Comparison of ENCODE assay signal across 10 cellular contexts in the genomic region with DNA sequence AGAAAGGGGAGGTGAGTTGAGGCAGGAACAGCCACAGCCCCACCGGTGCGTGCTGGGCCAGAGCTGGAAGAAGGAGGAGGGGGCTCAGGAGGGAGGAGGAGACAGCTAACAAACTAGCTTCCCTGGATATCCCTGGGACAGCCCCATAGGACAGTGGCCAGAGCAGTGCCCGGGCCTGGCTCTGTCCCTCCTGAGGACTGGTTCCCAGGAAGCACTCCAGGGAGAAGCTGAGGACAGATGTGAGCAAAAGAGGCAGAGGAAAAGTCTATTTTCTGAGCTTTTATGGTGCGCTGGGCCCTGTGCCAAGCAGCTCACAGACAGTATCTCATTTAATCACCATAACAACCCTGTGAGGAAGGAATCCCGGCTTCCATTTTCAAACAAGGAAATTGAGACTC. TPM values are rescaled to one million over a fixed set of nuclear protein-coding genes. Genes with fewer than 3 reads are reported as not detected.
DNase-seq lines count a peak whose midpoint lies in the region; ATAC-seq, FAIRE-seq and TF ChIP-seq lines count a peak whose summit lies in the region.
"Had no signal": no experiment of that assay in that cellular context is flagged by ENCODE, and none has a peak within 500 bp of the region (broad histone marks: within the 10 kb centered on the region; RNA-seq: fewer than 3 reads in every experiment).

No MANE protein-coding gene starts in this region.

- H3K9me3 ChIP-seq in liver (ENCODE audit: control insufficient read depth in 4 of 4, low read length in 3 of 4) (no peaks in the 10 kb centered on the region), HepG2 (ENCODE audit: low read length) (no peaks in the 10 kb centered on the region), mucosa of rectum (ENCODE audit: control insufficient read depth in 2 of 2, low read length in 2 of 2) (no peaks in the 10 kb centered on the region), aorta (ENCODE audit: control insufficient read depth, low read length) (no peaks in the 10 kb centered on the region), adrenal gland (replicated peaks in 1 of 3) (no peaks in the 10 kb centered on the region)
- H3K9me3 ChIP-seq: A549 had no signal

- ATAC-seq in HepG2, result no peak
- peak; percentile 12 for ATAC-seq in aorta (ENCODE audit: low FRiP score)
- no peak for ATAC-seq in HG02884 (IDR thresholded peaks at IDR 0.05; ENCODE audit: unreplicated experiment)
- ATAC-seq: A549 had no signal

- no peak for FAIRE-seq in HepG2 (lab: Jason Lieb, UNC)
- FAIRE-seq: A549 had no signal

- POLR2A ChIA-PET in HepG2 (lab: Yijun Ruan, JAX), result no interaction called here

- TF ChIP-seq EP300 in HepG2 (IDR thresholded peaks at IDR 0.05; ENCODE audit: low read depth in 2 of 2, low read length in 2 of 2) (no peak), HepG2 (CRISPR knock-in tag; IDR thresholded peaks at IDR 0.05; ENCODE audit: borderline replicate concordance) (no peak)

- TF ChIP-seq RAD21 in liver (IDR thresholded peaks at IDR 0.05) (no peak), HepG2 (CRISPR knock-in tag; IDR thresholded peaks at IDR 0.05) (no peak)

- no peak for TF ChIP-seq POLR2A in HepG2 (IDR thresholded peaks at IDR 0.05; ENCODE audit: insufficient read depth in 1 of 2, low read depth in 2 of 2, low read length in 2 of 2)
- TF ChIP-seq POLR2A in adrenal gland (IDR thresholded peaks at IDR 0.05), result no peak

- H3K4me2 ChIP-seq in HepG2 (ENCODE audit: low read depth, low read length), result no peak overlapping the region
- H3K4me2 ChIP-seq: A549 had no signal

- H3K9ac ChIP-seq in liver (ENCODE audit: low read depth in 1 of 2, low read length in 2 of 2), result no peak overlapping the region
- no peak overlapping the region for H3K9ac ChIP-seq in HepG2 (ENCODE audit: insufficient read depth, low read depth, low read length)
- no peak overlapping the region for H3K9ac ChIP-seq in mucosa of rectum (ENCODE audit: low read depth in 1 of 2, low read length in 2 of 2)

- no peak overlapping the region for H2AFZ ChIP-seq in HepG2 (ENCODE audit: low read length)

- intact Hi-C loops in HepG2 (cut with micrococcal nuclease; ENCODE audit: unreplicated experiment), result loop anchor here (1.0 kb wide), 1 partner anchor 23 kb away; no protein-coding TSS in a partner anchor
- intact Hi-C loops in aorta (cut with DNase I), result no loop called here
- intact Hi-C loops in adrenal gland (cut with DNase I), result no loop called here

- H4K20me1 ChIP-seq in HepG2 (ENCODE audit: insufficient read depth, low read length), result no peaks in the 10 kb centered on the region; the same call in 1 of the 2 replicates

- no peaks in the 10 kb centered on the region for H3K27me3 ChIP-seq in liver (ENCODE audit: control insufficient read depth in 4 of 4, insufficient read depth in 4 of 4, low read length in 3 of 4)
- peaks cover 3 to 99% of the 10 kb centered on the region in 2 experiments; a peak in 4 of 5 replicates for H3K27me3 ChIP-seq in HepG2 (ENCODE audit: control insufficient read depth in 1 of 2, insufficient read depth in 2 of 2, low read length in 2 of 2)
- peaks cover 0 to 4% of the 10 kb centered on the region in 2 donors for H3K27me3 ChIP-seq in mucosa of rectum (ENCODE audit: control insufficient read depth in 2 of 2, insufficient read depth in 2 of 2, low read length in 2 of 2)
- H3K27me3 ChIP-seq in aorta (ENCODE audit: control insufficient read depth in 1 of 2, insufficient read depth in 2 of 2, low read length in 1 of 2), result no peaks in the 10 kb centered on the region
- H3K27me3 ChIP-seq in adrenal gland, result peaks cover 3% of the 10 kb centered on the region

- H3K79me2 ChIP-seq in HepG2 (ENCODE audit: insufficient read depth, low read length), result no peaks in the 10 kb centered on the region

- peaks cover 0 to 10% (median 2%) of the 10 kb centered on the region in 4 donors for H3K4me1 ChIP-seq in liver (ENCODE audit: control insufficient read depth in 4 of 4, insufficient read depth in 4 of 4, low read length in 3 of 4)
- no peaks in the 10 kb centered on the region for H3K4me1 ChIP-seq in HepG2 (ENCODE audit: insufficient read depth, low read length)
- peaks cover 19 to 20% of the 10 kb centered on the region in 2 donors for H3K4me1 ChIP-seq in mucosa of rectum (ENCODE audit: control insufficient read depth in 2 of 2, insufficient read depth in 2 of 2, low read length in 2 of 2)
- no peaks in the 10 kb centered on the region for H3K4me1 ChIP-seq in aorta (ENCODE audit: control insufficient read depth in 1 of 2, insufficient read depth in 2 of 2, low read length in 2 of 2)
- peaks cover 0 to 18% of the 10 kb centered on the region in 2 donors for H3K4me1 ChIP-seq in adrenal gland (replicated peaks in 1 of 2)
- H3K4me1 ChIP-seq: A549 had no signal

- peak overlapping the region; percentile 11 to 61 for H3K27ac ChIP-seq in liver (ENCODE audit: low read depth in 1 of 2, low read length in 2 of 2)
- no peak overlapping the region for H3K27ac ChIP-seq in HepG2 (ENCODE audit: extremely low read length, insufficient read depth, low read length)
- peak overlapping the region; percentile 59 to 78 for H3K27ac ChIP-seq in mucosa of rectum (ENCODE audit: low read depth in 2 of 2, low read length in 2 of 2)
- H3K27ac ChIP-seq in aorta (ENCODE audit: low read depth in 1 of 2, low read length in 2 of 2), result peak overlapping the region in 1 of 2 donors; percentile 22
- peak overlapping the region in 2 of 5 donors; percentile 22 to 54 for H3K27ac ChIP-seq in adrenal gland
- H3K27ac ChIP-seq: A549 had no signal

- no TSS peak for BruUV-seq in HepG2 (replicated peaks; lab: Mats Ljungman, UMichigan)

- WGBS in liver, result 66% methylated on average over 5 of the region's 5 CpGs
- WGBS in HepG2 (ENCODE audit: low lambda C conversion rate), result 42% methylated on average over 5 of the region's 5 CpGs
- 5 to 15% methylated on average over 5 of the region's 5 CpGs for WGBS in aorta, 2 donors
- WGBS in adrenal gland, 4 donors, result 45 to 68% (median 63%) methylated on average over 5 of the region's 5 CpGs

- no peaks in the 10 kb centered on the region for H3K36me3 ChIP-seq in liver (ENCODE audit: control insufficient read depth in 4 of 4, insufficient read depth in 3 of 4, low read depth in 1 of 4, low read length in 3 of 4)
- no peaks in the 10 kb centered on the region for H3K36me3 ChIP-seq in HepG2 (replicated peaks in 1 of 2; ENCODE audit: control insufficient read depth in 1 of 2, insufficient read depth in 2 of 2, low read length in 2 of 2)
- no peaks in the 10 kb centered on the region for H3K36me3 ChIP-seq in mucosa of rectum (ENCODE audit: control insufficient read depth in 2 of 2, insufficient read depth in 2 of 2, low read length in 2 of 2)
- no peaks in the 10 kb centered on the region for H3K36me3 ChIP-seq in aorta (ENCODE audit: control insufficient read depth in 1 of 2, insufficient read depth in 2 of 2, low read length in 1 of 2)
- no peaks in the 10 kb centered on the region for H3K36me3 ChIP-seq in adrenal gland (replicated peaks in 1 of 2)

- H3K4me3 ChIP-seq in liver (ENCODE audit: low read depth in 1 of 3, low read length in 3 of 3), result no peak overlapping the region
- no peak overlapping the region for H3K4me3 ChIP-seq in HepG2 (replicated peaks in 1 of 3; ENCODE audit: insufficient read depth in 1 of 3, low read depth in 2 of 3, low read length in 3 of 3)
- H3K4me3 ChIP-seq in fibroblast of mammary gland (ENCODE audit: control insufficient read depth, low read depth, low read length), result no peak overlapping the region
- no peak overlapping the region for H3K4me3 ChIP-seq in mucosa of rectum (ENCODE audit: low read length in 2 of 2)
- H3K4me3 ChIP-seq in aorta (ENCODE audit: low read length in 2 of 2), result no peak overlapping the region
- no peak overlapping the region for H3K4me3 ChIP-seq in adrenal gland
- H3K4me3 ChIP-seq: A549 had no signal

- CTCF ChIA-PET in HepG2 (lab: Yijun Ruan, JAX; ENCODE audit: low intra/inter-chr PET ratio, low total read pairs), result no interaction called here

- TF ChIP-seq CTCF in liver (IDR thresholded peaks at IDR 0.05; ENCODE audit: low read depth, low read length, missing input control) (no peak), HepG2 (CRISPR knock-in tag; IDR thresholded peaks at IDR 0.05) (no peak), fibroblast of mammary gland (conservative IDR thresholded peaks at IDR 0.05; ENCODE audit: control insufficient read depth, insufficient read depth, low read depth, low read length) (no peak), adrenal gland (IDR thresholded peaks at IDR 0.05) (no peak)

- in situ Hi-C loops in HepG2 (cut with HindIII; ENCODE audit: extremely low pct_ligation_motif_present, low pct_unique_long_range_greater_than_20kb), result no loop called here

- DNase-seq in HepG2 (ENCODE audit: low spot score) (no peak), fibroblast of mammary gland (ENCODE audit: low read depth) (peak; percentile 37), aorta (no peak), hippocampal formation (lab: John Stamatoyannopoulos, UW) (no peak), adrenal gland (no peak)
- DNase-seq: T1000 had no signal

RNA-seq across cellular contexts. Expression of a gene that starts 8.3 kb away (rescaled TPM):
- 1 to 10 TPM; 8.6 to 8.9 TPM for total RNA-seq in liver
- polyA plus RNA-seq in liver, result 1 to 10 TPM in 1 of 2 donors, under 1 TPM in 1; 0.68 to 3.0 TPM
- under 0.01 TPM in 1 of 2 replicates, not detected in the other for total RNA-seq in HepG2 (2016; rRNA removed; fragmentation: Illumina TruSeq; extraction: Trizol)
- total RNA-seq in HepG2 (2016; cell fraction: cytosol; rRNA removed; fragmentation: Illumina TruSeq; extraction: Trizol; ENCODE audit: low read depth), result not detected in 2 replicates
- not detected in 2 replicates for total RNA-seq in HepG2 (2016; cell fraction: insoluble cytoplasmic fraction; rRNA removed; fragmentation: Illumina TruSeq; extraction: Trizol)
- not detected in 2 replicates for total RNA-seq in HepG2 (2016; cell fraction: membrane; rRNA removed; fragmentation: Illumina TruSeq; extraction: Trizol)
- 0.06 TPM in 1 of 2 replicates, not detected in the other for total RNA-seq in HepG2 (2016; cell fraction: nucleus; rRNA removed; fragmentation: Illumina TruSeq; extraction: Trizol)
- polyA plus RNA-seq in HepG2 (2011; rRNA removed), result 0.01 and 0.03 TPM in 2 replicates
- 0.01 TPM in 2 replicates for polyA plus RNA-seq in HepG2 (2011; cell fraction: cytosol; rRNA removed)
- 0.08 and 0.12 TPM in 2 replicates for polyA plus RNA-seq in HepG2 (2011; cell fraction: nucleus; rRNA removed)
- polyA plus RNA-seq in HepG2 (2012), result 0.03 and 0.09 TPM in 2 replicates
- polyA plus RNA-seq in HepG2 (2016; cell fraction: cytosol; fragmentation: Illumina TruSeq; extraction: Trizol; ENCODE audit: low read depth), result not detected in 2 replicates
- not detected in 2 replicates for polyA plus RNA-seq in HepG2 (2016; cell fraction: insoluble cytoplasmic fraction; fragmentation: Illumina TruSeq; extraction: Trizol; ENCODE audit: low read depth)
- not detected in 2 replicates for polyA plus RNA-seq in HepG2 (2016; cell fraction: membrane; fragmentation: Illumina TruSeq; extraction: Trizol; ENCODE audit: low read depth)
- not detected in 2 replicates for polyA plus RNA-seq in HepG2 (2016; cell fraction: nucleus; fragmentation: Illumina TruSeq; extraction: Trizol; ENCODE audit: insufficient read depth, low read depth)
- 0.07 and 0.16 TPM in 2 replicates for polyA minus RNA-seq in HepG2 (2011; rRNA and poly(A)+ RNA removed; ENCODE audit: low replicate concordance)
- 0.10 TPM in 1 of 2 replicates, not detected in the other for polyA minus RNA-seq in HepG2 (2011; cell fraction: cytosol; rRNA and poly(A)+ RNA removed)
- polyA minus RNA-seq in HepG2 (2011; cell fraction: nucleus; rRNA and poly(A)+ RNA removed), result 0.12 and 0.13 TPM in 2 replicates
- 10 to 100 TPM; 60.8 to 64.4 TPM for total RNA-seq in aorta
- polyA plus RNA-seq in aorta, result 10 to 100 TPM in 1 of 2 donors, 1 to 10 TPM in 1; 1.4 to 12.4 TPM
- 10 to 100 TPM in 6 of 8 donors, 1 to 10 TPM in 2; 8.6 to 15.3 (median 11.6) TPM for total RNA-seq in adrenal gland
- polyA plus RNA-seq in adrenal gland, result 10 to 100 TPM in 1 of 3 donors, 1 to 10 TPM in 2; 1.3 to 12.1 (median 5.0) TPM

RNA-seq across cellular contexts. Expression of a gene that starts 28.1 kb away (rescaled TPM):
- total RNA-seq in liver (100 to 1,000 TPM in 1 of 2 donors, 10 to 100 TPM in 1; 71.3 to 108 TPM), HepG2 (2016; rRNA removed; fragmentation: Illumina TruSeq; extraction: Trizol) (13.9 and 14.4 TPM in 2 replicates), aorta (100 to 1,000 TPM in 1 of 2 donors, 10 to 100 TPM in 1; 79.5 to 125 TPM), adrenal gland (100 to 1,000 TPM; 138 to 464 (median 355) TPM)
- polyA plus RNA-seq in liver (100 to 1,000 TPM in 1 of 2 donors, 10 to 100 TPM in 1; 52.8 to 102 TPM), HepG2 (2011; rRNA removed) (74.6 and 75.4 TPM in 2 replicates), aorta (10 to 100 TPM; 26.8 to 38.0 TPM), adrenal gland (100 to 1,000 TPM in 1 of 3 donors, 10 to 100 TPM in 2; 84.2 to 371 (median 96.9) TPM)
- total RNA-seq in HepG2 (2016; cell fraction: cytosol; rRNA removed; fragmentation: Illumina TruSeq; extraction: Trizol; ENCODE audit: low read depth), result 2.0 and 2.1 TPM in 2 replicates
- 12.7 and 19.0 TPM in 2 replicates for total RNA-seq in HepG2 (2016; cell fraction: insoluble cytoplasmic fraction; rRNA removed; fragmentation: Illumina TruSeq; extraction: Trizol)
- total RNA-seq in HepG2 (2016; cell fraction: membrane; rRNA removed; fragmentation: Illumina TruSeq; extraction: Trizol), result 5.1 and 5.7 TPM in 2 replicates
- 44.6 and 53.2 TPM in 2 replicates for total RNA-seq in HepG2 (2016; cell fraction: nucleus; rRNA removed; fragmentation: Illumina TruSeq; extraction: Trizol)
- 41.2 and 69.0 TPM in 2 replicates for polyA plus RNA-seq in HepG2 (2011; cell fraction: cytosol; rRNA removed)
- 130 and 133 TPM in 2 replicates for polyA plus RNA-seq in HepG2 (2011; cell fraction: nucleus; rRNA removed)
- 67.2 and 75.4 TPM in 2 replicates for polyA plus RNA-seq in HepG2 (2012)
- 3.2 and 3.3 TPM in 2 replicates for polyA plus RNA-seq in HepG2 (2016; cell fraction: cytosol; fragmentation: Illumina TruSeq; extraction: Trizol; ENCODE audit: low read depth)
- 19.2 and 28.8 TPM in 2 replicates for polyA plus RNA-seq in HepG2 (2016; cell fraction: insoluble cytoplasmic fraction; fragmentation: Illumina TruSeq; extraction: Trizol; ENCODE audit: low read depth)
- polyA plus RNA-seq in HepG2 (2016; cell fraction: membrane; fragmentation: Illumina TruSeq; extraction: Trizol; ENCODE audit: low read depth), result 6.8 and 8.7 TPM in 2 replicates
- polyA plus RNA-seq in HepG2 (2016; cell fraction: nucleus; fragmentation: Illumina TruSeq; extraction: Trizol; ENCODE audit: insufficient read depth, low read depth), result 86.0 and 89.1 TPM in 2 replicates
- 99.1 and 146 TPM in 2 replicates for polyA minus RNA-seq in HepG2 (2011; rRNA and poly(A)+ RNA removed; ENCODE audit: low replicate concordance)
- 64.9 and 85.0 TPM in 2 replicates for polyA minus RNA-seq in HepG2 (2011; cell fraction: cytosol; rRNA and poly(A)+ RNA removed)
- 36.2 and 41.0 TPM in 2 replicates for polyA minus RNA-seq in HepG2 (2011; cell fraction: nucleus; rRNA and poly(A)+ RNA removed)

RNA-seq across cellular contexts. Expression of a gene that starts 35.3 kb away (rescaled TPM):
- total RNA-seq in liver (10 to 100 TPM; 10.5 to 18.8 TPM), HepG2 (2016; rRNA removed; fragmentation: Illumina TruSeq; extraction: Trizol) (51.0 and 71.3 TPM in 2 replicates), aorta (100 to 1,000 TPM in 1 of 2 donors, 10 to 100 TPM in 1; 79.2 to 108 TPM), adrenal gland (100 to 1,000 TPM in 7 of 8 donors, 10 to 100 TPM in 1; 69.7 to 290 (median 175) TPM)
- polyA plus RNA-seq in liver (10 to 100 TPM; 44.2 to 58.1 TPM), HepG2 (2011; rRNA removed) (134 and 142 TPM in 2 replicates), aorta (100 to 1,000 TPM in 1 of 2 donors, 10 to 100 TPM in 1; 55.0 to 119 TPM), adrenal gland (100 to 1,000 TPM; 280 to 389 (median 310) TPM)
- 280 and 312 TPM in 2 replicates for total RNA-seq in HepG2 (2016; cell fraction: cytosol; rRNA removed; fragmentation: Illumina TruSeq; extraction: Trizol; ENCODE audit: low read depth)
- 37.8 and 65.8 TPM in 2 replicates for total RNA-seq in HepG2 (2016; cell fraction: insoluble cytoplasmic fraction; rRNA removed; fragmentation: Illumina TruSeq; extraction: Trizol)
- total RNA-seq in HepG2 (2016; cell fraction: membrane; rRNA removed; fragmentation: Illumina TruSeq; extraction: Trizol), result 172 and 203 TPM in 2 replicates
- total RNA-seq in HepG2 (2016; cell fraction: nucleus; rRNA removed; fragmentation: Illumina TruSeq; extraction: Trizol), result 23.9 and 34.5 TPM in 2 replicates
- 64.4 and 94.2 TPM in 2 replicates for polyA plus RNA-seq in HepG2 (2011; cell fraction: cytosol; rRNA removed)
- 76.4 and 83.1 TPM in 2 replicates for polyA plus RNA-seq in HepG2 (2011; cell fraction: nucleus; rRNA removed)
- 79.6 and 103 TPM in 2 replicates for polyA plus RNA-seq in HepG2 (2012)
- polyA plus RNA-seq in HepG2 (2016; cell fraction: cytosol; fragmentation: Illumina TruSeq; extraction: Trizol; ENCODE audit: low read depth), result 614 TPM in 2 replicates
- polyA plus RNA-seq in HepG2 (2016; cell fraction: insoluble cytoplasmic fraction; fragmentation: Illumina TruSeq; extraction: Trizol; ENCODE audit: low read depth), result 76.0 and 96.8 TPM in 2 replicates
- 335 TPM in 2 replicates for polyA plus RNA-seq in HepG2 (2016; cell fraction: membrane; fragmentation: Illumina TruSeq; extraction: Trizol; ENCODE audit: low read depth)
- polyA plus RNA-seq in HepG2 (2016; cell fraction: nucleus; fragmentation: Illumina TruSeq; extraction: Trizol; ENCODE audit: insufficient read depth, low read depth), result 91.8 and 94.6 TPM in 2 replicates
- 60.8 and 157 TPM in 2 replicates for polyA minus RNA-seq in HepG2 (2011; rRNA and poly(A)+ RNA removed; ENCODE audit: low replicate concordance)
- 21.5 and 21.7 TPM in 2 replicates for polyA minus RNA-seq in HepG2 (2011; cell fraction: cytosol; rRNA and poly(A)+ RNA removed)
- polyA minus RNA-seq in HepG2 (2011; cell fraction: nucleus; rRNA and poly(A)+ RNA removed), result 13.3 and 17.4 TPM in 2 replicates

RNA-seq across cellular contexts. Expression of a gene that starts 35.9 kb away (rescaled TPM):
- total RNA-seq in liver, result 10 to 100 TPM; 14.0 to 18.0 TPM
- 10 to 100 TPM; 20.0 to 21.8 TPM for polyA plus RNA-seq in liver
- 90.0 and 97.9 TPM in 2 replicates for total RNA-seq in HepG2 (2016; rRNA removed; fragmentation: Illumina TruSeq; extraction: Trizol)
- total RNA-seq in HepG2 (2016; cell fraction: cytosol; rRNA removed; fragmentation: Illumina TruSeq; extraction: Trizol; ENCODE audit: low read depth), result 29.1 and 29.3 TPM in 2 replicates
- total RNA-seq in HepG2 (2016; cell fraction: insoluble cytoplasmic fraction; rRNA removed; fragmentation: Illumina TruSeq; extraction: Trizol), result 79.3 and 102 TPM in 2 replicates
- 33.0 and 35.7 TPM in 2 replicates for total RNA-seq in HepG2 (2016; cell fraction: membrane; rRNA removed; fragmentation: Illumina TruSeq; extraction: Trizol)
- 31.5 and 38.4 TPM in 2 replicates for total RNA-seq in HepG2 (2016; cell fraction: nucleus; rRNA removed; fragmentation: Illumina TruSeq; extraction: Trizol)
- polyA plus RNA-seq in HepG2 (2011; rRNA removed), result 53.7 and 59.4 TPM in 2 replicates
- polyA plus RNA-seq in HepG2 (2011; cell fraction: cytosol; rRNA removed), result 36.2 and 46.4 TPM in 2 replicates
- polyA plus RNA-seq in HepG2 (2011; cell fraction: nucleus; rRNA removed), result 17.6 and 20.3 TPM in 2 replicates
- 27.7 and 47.0 TPM in 2 replicates for polyA plus RNA-seq in HepG2 (2012)
- polyA plus RNA-seq in HepG2 (2016; cell fraction: cytosol; fragmentation: Illumina TruSeq; extraction: Trizol; ENCODE audit: low read depth), result 24.1 and 27.6 TPM in 2 replicates
- 114 and 118 TPM in 2 replicates for polyA plus RNA-seq in HepG2 (2016; cell fraction: insoluble cytoplasmic fraction; fragmentation: Illumina TruSeq; extraction: Trizol; ENCODE audit: low read depth)
- 26.3 and 30.4 TPM in 2 replicates for polyA plus RNA-seq in HepG2 (2016; cell fraction: membrane; fragmentation: Illumina TruSeq; extraction: Trizol; ENCODE audit: low read depth)
- polyA plus RNA-seq in HepG2 (2016; cell fraction: nucleus; fragmentation: Illumina TruSeq; extraction: Trizol; ENCODE audit: insufficient read depth, low read depth), result 68.9 and 72.4 TPM in 2 replicates
- 33.6 and 93.6 TPM in 2 replicates for polyA minus RNA-seq in HepG2 (2011; rRNA and poly(A)+ RNA removed; ENCODE audit: low replicate concordance)
- 22.0 and 32.7 TPM in 2 replicates for polyA minus RNA-seq in HepG2 (2011; cell fraction: cytosol; rRNA and poly(A)+ RNA removed)
- 27.2 and 31.0 TPM in 2 replicates for polyA minus RNA-seq in HepG2 (2011; cell fraction: nucleus; rRNA and poly(A)+ RNA removed)
- total RNA-seq in aorta, result 10 to 100 TPM; 27.5 to 30.1 TPM
- 10 to 100 TPM; 19.3 to 22.8 TPM for polyA plus RNA-seq in aorta
- 100 to 1,000 TPM in 3 of 8 donors, 10 to 100 TPM in 5; 51.2 to 532 (median 80.6) TPM for total RNA-seq in adrenal gland
- 100 to 1,000 TPM in 1 of 3 donors, 10 to 100 TPM in 2; 77.8 to 141 (median 97.9) TPM for polyA plus RNA-seq in adrenal gland

RNA-seq across cellular contexts. Expression of a gene that starts 43.7 kb away (rescaled TPM):
- total RNA-seq in liver (10 to 100 TPM; 50.5 to 69.1 TPM), HepG2 (2016; rRNA removed; fragmentation: Illumina TruSeq; extraction: Trizol) (70.3 and 78.1 TPM in 2 replicates), aorta (100 to 1,000 TPM; 336 to 562 TPM), adrenal gland (100 to 1,000 TPM in 7 of 8 donors, 10 to 100 TPM in 1; 99.1 to 191 (median 153) TPM)
- polyA plus RNA-seq in liver (10 to 100 TPM; 29.6 to 45.9 TPM), HepG2 (2011; rRNA removed) (108 and 118 TPM in 2 replicates), aorta (100 to 1,000 TPM; 287 to 526 TPM), adrenal gland (100 to 1,000 TPM; 117 to 177 (median 162) TPM)
- total RNA-seq in HepG2 (2016; cell fraction: cytosol; rRNA removed; fragmentation: Illumina TruSeq; extraction: Trizol; ENCODE audit: low read depth), result 16.4 and 17.1 TPM in 2 replicates
- total RNA-seq in HepG2 (2016; cell fraction: insoluble cytoplasmic fraction; rRNA removed; fragmentation: Illumina TruSeq; extraction: Trizol), result 76.3 and 78.2 TPM in 2 replicates
- total RNA-seq in HepG2 (2016; cell fraction: membrane; rRNA removed; fragmentation: Illumina TruSeq; extraction: Trizol), result 27.7 and 34.3 TPM in 2 replicates
- 37.1 and 41.4 TPM in 2 replicates for total RNA-seq in HepG2 (2016; cell fraction: nucleus; rRNA removed; fragmentation: Illumina TruSeq; extraction: Trizol)
- polyA plus RNA-seq in HepG2 (2011; cell fraction: cytosol; rRNA removed), result 111 and 115 TPM in 2 replicates
- polyA plus RNA-seq in HepG2 (2011; cell fraction: nucleus; rRNA removed), result 123 and 126 TPM in 2 replicates
- 51.2 and 60.5 TPM in 2 replicates for polyA plus RNA-seq in HepG2 (2012)
- polyA plus RNA-seq in HepG2 (2016; cell fraction: cytosol; fragmentation: Illumina TruSeq; extraction: Trizol; ENCODE audit: low read depth), result 21.0 and 21.5 TPM in 2 replicates
- 73.1 and 87.0 TPM in 2 replicates for polyA plus RNA-seq in HepG2 (2016; cell fraction: insoluble cytoplasmic fraction; fragmentation: Illumina TruSeq; extraction: Trizol; ENCODE audit: low read depth)
- polyA plus RNA-seq in HepG2 (2016; cell fraction: membrane; fragmentation: Illumina TruSeq; extraction: Trizol; ENCODE audit: low read depth), result 25.9 and 28.0 TPM in 2 replicates
- polyA plus RNA-seq in HepG2 (2016; cell fraction: nucleus; fragmentation: Illumina TruSeq; extraction: Trizol; ENCODE audit: insufficient read depth, low read depth), result 62.8 and 70.6 TPM in 2 replicates
- polyA minus RNA-seq in HepG2 (2011; rRNA and poly(A)+ RNA removed; ENCODE audit: low replicate concordance), result 144 and 217 TPM in 2 replicates
- 53.4 and 54.9 TPM in 2 replicates for polyA minus RNA-seq in HepG2 (2011; cell fraction: cytosol; rRNA and poly(A)+ RNA removed)
- polyA minus RNA-seq in HepG2 (2011; cell fraction: nucleus; rRNA and poly(A)+ RNA removed), result 55.0 and 72.9 TPM in 2 replicates
